In the genomic region with DNA sequence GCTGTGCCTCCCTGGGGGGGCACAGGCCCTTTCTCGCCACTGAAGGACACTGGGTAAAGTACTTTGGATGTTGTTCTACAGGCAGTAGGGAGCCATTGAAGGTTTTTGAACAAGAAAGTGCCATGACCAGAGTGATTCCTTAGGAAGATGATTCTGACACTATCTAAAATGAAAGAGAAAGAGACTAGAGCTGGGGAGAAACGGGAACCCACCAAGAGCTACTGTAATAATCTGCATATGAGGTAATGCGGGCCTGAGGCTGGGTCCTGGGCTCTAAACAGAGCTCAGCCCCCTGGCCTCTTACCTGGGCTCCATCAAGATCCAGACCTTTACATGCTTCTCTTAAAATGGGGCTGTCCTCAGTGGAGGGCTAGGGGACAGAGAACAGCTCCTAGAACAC, we compare ENCODE assay signal across 30 cellular contexts. TPM values are rescaled to one million over a fixed set of nuclear protein-coding genes. Genes with fewer than 3 reads are reported as not detected.
"Had no signal": no experiment of that assay in that cellular context is flagged by ENCODE, and none has a peak within 500 bp of the region (broad histone marks: within the 10 kb centered on the region; RNA-seq: fewer than 3 reads in every experiment).

No MANE protein-coding gene starts in this region.

- H3K27ac Mint-ChIP-seq: activated B cell treated with CpG ODN at 0.5 μM for 24 hours; activated CD4-positive, alpha-beta memory T cell treated with anti-CD3 and anti-CD28 coated beads for 36 hours; activated CD4-positive, alpha-beta T cell treated with anti-CD3 and anti-CD28 coated beads, Interleukin-2, amount 10 ng/mL, durations not matched to agents 24 days and 14 days; activated naive CD8-positive, alpha-beta T cell treated with anti-CD3 and anti-CD28 coated beads, Interleukin-2, amount 10 ng/mL, durations not matched to agents 7 days and 5 days; activated T-helper 2 cell treated with anti-CD3 and anti-CD28 coated beads, Interferon-gamma antibody, Interleukin-2, Interleukin-4, amounts not matched to agents 10 μg/mL and 5 μg/mL and 100 μg/mL, durations not matched to agents 14 hours and 24 hours and 36 hours; T-helper 1 cell treated with Interleukin-12 subunit alpha and Interleukin-12 subunit beta and Interleukin-4 antibody, amounts not matched to agents 30 μg/mL and 1 μg/mL, for 36 hours had no signal

- H3K27ac ChIP-seq: adrenal gland, breast epithelium, KMS-11 had no signal

- H3K27me3 Mint-ChIP-seq: activated B cell treated with CpG ODN at 0.5 μM for 24 hours; activated CD4-positive, alpha-beta memory T cell treated with anti-CD3 and anti-CD28 coated beads for 36 hours; activated CD4-positive, alpha-beta T cell treated with anti-CD3 and anti-CD28 coated beads, Interleukin-2, amount 10 ng/mL, durations not matched to agents 24 days and 14 days; activated naive CD8-positive, alpha-beta T cell treated with anti-CD3 and anti-CD28 coated beads, Interleukin-2, amount 10 ng/mL, durations not matched to agents 7 days and 5 days had no signal

- ATAC-seq: PC-3 had no signal

- H3K4me1 Mint-ChIP-seq: activated B cell treated with CpG ODN at 0.5 μM for 24 hours; activated CD4-positive, alpha-beta T cell treated with anti-CD3 and anti-CD28 coated beads, Interleukin-2, amount 10 ng/mL, durations not matched to agents 24 days and 14 days had no signal

- FAIRE-seq: RCC 7860, TTC549 had no signal

- H3K36me3 ChIP-seq: adrenal gland, breast epithelium had no signal

- H3K4me3 ChIP-seq: adrenal gland, breast epithelium had no signal

- H3K4me3 Mint-ChIP-seq: activated B cell treated with CpG ODN at 0.5 μM for 24 hours; activated CD4-positive, alpha-beta memory T cell treated with anti-CD3 and anti-CD28 coated beads for 36 hours; activated CD4-positive, alpha-beta T cell treated with anti-CD3 and anti-CD28 coated beads, Interleukin-2, amount 10 ng/mL, durations not matched to agents 24 days and 14 days; activated naive CD8-positive, alpha-beta T cell treated with anti-CD3 and anti-CD28 coated beads, Interleukin-2, amount 10 ng/mL, durations not matched to agents 7 days and 5 days; T-helper 1 cell treated with Interleukin-12 subunit alpha and Interleukin-12 subunit beta and Interleukin-4 antibody, amounts not matched to agents 30 μg/mL and 1 μg/mL, for 36 hours had no signal

- H3K36me3 Mint-ChIP-seq: activated CD4-positive, alpha-beta memory T cell treated with anti-CD3 and anti-CD28 coated beads for 36 hours; activated naive CD8-positive, alpha-beta T cell treated with anti-CD3 and anti-CD28 coated beads, Interleukin-2, amount 10 ng/mL, durations not matched to agents 7 days and 5 days had no signal

- H3K9ac ChIP-seq: KMS-11 had no signal

- H3K27me3 ChIP-seq: adrenal gland, breast epithelium had no signal

- H3K9me3 ChIP-seq: adrenal gland, breast epithelium had no signal

- H3K9me3 Mint-ChIP-seq: activated B cell treated with CpG ODN at 0.5 μM for 24 hours; activated CD4-positive, alpha-beta memory T cell treated with anti-CD3 and anti-CD28 coated beads for 36 hours; activated CD4-positive, alpha-beta T cell treated with anti-CD3 and anti-CD28 coated beads, Interleukin-2, amount 10 ng/mL, durations not matched to agents 24 days and 14 days; activated naive CD8-positive, alpha-beta T cell treated with anti-CD3 and anti-CD28 coated beads, Interleukin-2, amount 10 ng/mL, durations not matched to agents 7 days and 5 days; activated T-helper 2 cell treated with anti-CD3 and anti-CD28 coated beads, Interferon-gamma antibody, Interleukin-2, Interleukin-4, amounts not matched to agents 10 μg/mL and 5 μg/mL and 100 μg/mL, durations not matched to agents 14 hours and 24 hours and 36 hours; T-helper 1 cell treated with Interleukin-12 subunit alpha and Interleukin-12 subunit beta and Interleukin-4 antibody, amounts not matched to agents 30 μg/mL and 1 μg/mL, for 36 hours had no signal

- H3K4me2 ChIP-seq: KMS-11 had no signal

- DNase-seq: activated B cell treated with CpG ODN at 0.5 μM for 24 hours; activated CD4-positive, alpha-beta memory T cell treated with anti-CD3 and anti-CD28 coated beads for 36 hours; activated CD4-positive, alpha-beta T cell treated with anti-CD3 and anti-CD28 coated beads for 1 hour; activated CD4-positive, alpha-beta T cell treated with anti-CD3 and anti-CD28 coated beads, Interleukin-2, amount 10 ng/mL, durations not matched to agents 24 days and 14 days; activated CD8-positive, alpha-beta memory T cell treated with anti-CD3 and anti-CD28 coated beads for 24 hours; activated naive CD4-positive, alpha-beta T cell treated with anti-CD3 and anti-CD28 coated beads, Interleukin-2, amount 50 U/mL, for 16 hours; activated naive CD8-positive, alpha-beta T cell treated with anti-CD3 and anti-CD28 coated beads, Interleukin-2, amount 10 ng/mL, durations not matched to agents 7 days and 5 days; activated T-cell treated with anti-CD3 and anti-CD28 coated beads, Interleukin-2, amount 50 U/mL, for 48 hours; adrenal gland; aorta; caudate nucleus; NCI-H1092; NCI-H1417; NCI-H1930; NCI-H2171; NCI-H2227 treated with DMSO at 0.1 percent for 48 hours; NCI-H446 treated with DMSO at 0.1 percent for 48 hours; NCI-H526; NCI-H774; PC-3; SHP77; T-helper 9 cell had no signal

- H3K4me1 ChIP-seq: adrenal gland, breast epithelium had no signal

RNA-seq across cellular contexts. Expression of gene GRK7, which starts 24.9 kb away (rescaled TPM):
- total RNA-seq: activated B cell treated with CpG ODN at 0.5 μM for 24 hours; activated CD4-positive, alpha-beta memory T cell treated with anti-CD3 and anti-CD28 coated beads for 36 hours; activated CD4-positive, alpha-beta T cell treated with anti-CD3 and anti-CD28 coated beads, Interleukin-2, amount 10 ng/mL, durations not matched to agents 24 days and 14 days; activated naive CD8-positive, alpha-beta T cell treated with anti-CD3 and anti-CD28 coated beads, Interleukin-2, amount 10 ng/mL, durations not matched to agents 7 days and 5 days; activated T-helper 2 cell treated with anti-CD3 and anti-CD28 coated beads, Interferon-gamma antibody, Interleukin-2, Interleukin-4, amounts not matched to agents 10 μg/mL and 5 μg/mL and 100 μg/mL, durations not matched to agents 14 hours and 24 hours and 36 hours; MCF 10A; PC-3; SK-MEL-5 had no signal
- polyA plus RNA-seq: aorta had no signal
